8 cellular contexts compared by ENCODE assay signal in genomic region chr1:112704908-112705627, GRCh38.
DNase-seq lines count a peak whose midpoint lies in the region; ATAC-seq and TF ChIP-seq lines count a peak whose summit lies in the region.

No MANE protein-coding gene starts in this region.

- TF ChIP-seq CTCF in foreskin fibroblast (IDR thresholded peaks at IDR 0.05; ENCODE audit: low read depth, low read length) (no peak), nephron progenitor cell (IDR thresholded peaks at IDR 0.05) (no peak)

- no peaks in the 10 kb centered on the region for H3K9me3 Mint-ChIP-seq in nephron progenitor cell

- ATAC-seq in GM19324 (IDR thresholded peaks at IDR 0.05; ENCODE audit: low FRiP score, unreplicated experiment) (peak; percentile 36), HG03354 (IDR thresholded peaks at IDR 0.05; ENCODE audit: poor library complexity, severe bottlenecking, unreplicated experiment) (peak; percentile 60)

- peaks cover 23% of the 10 kb centered on the region for H3K36me3 Mint-ChIP-seq in nephron progenitor cell (ENCODE audit: low read depth)

- H3K4me3 ChIP-seq in foreskin fibroblast (ENCODE audit: low read depth in 1 of 2, low read length in 2 of 2), result peak overlapping the region; percentile 87 to 94

- H3K4me1 Mint-ChIP-seq in nephron progenitor cell, result peaks cover 75% of the 10 kb centered on the region

- H3K27ac Mint-ChIP-seq in nephron progenitor cell, result peak overlapping the region; percentile 99

- DNase-seq in DMS153 treated with DMSO at 0.1 percent for 48 hours (lab: John Stamatoyannopoulos, UW; ENCODE audit: unreplicated experiment) (peak; percentile 90), NCI-H774 (lab: John Stamatoyannopoulos, UW) (peak; percentile 22), foreskin fibroblast (peak; percentile 99), nephron progenitor cell (peak; percentile 87), NCI-H1694 treated with DMSO at 0.1 percent for 48 hours (lab: John Stamatoyannopoulos, UW) (no peak)
- DNase-seq in activated effector memory CD4-positive, alpha-beta T cell treated with Interleukin-2 at 50 U/mL for 16 hours, result peak; percentile 27

- H3K27me3 Mint-ChIP-seq in nephron progenitor cell (ENCODE audit: low read depth, poor library complexity), result peaks cover 18% of the 10 kb centered on the region

- H3K4me3 Mint-ChIP-seq in nephron progenitor cell, result peak overlapping the region; percentile 96
